Comparison of ENCODE assay signal across 20 cellular contexts in the genomic region with DNA sequence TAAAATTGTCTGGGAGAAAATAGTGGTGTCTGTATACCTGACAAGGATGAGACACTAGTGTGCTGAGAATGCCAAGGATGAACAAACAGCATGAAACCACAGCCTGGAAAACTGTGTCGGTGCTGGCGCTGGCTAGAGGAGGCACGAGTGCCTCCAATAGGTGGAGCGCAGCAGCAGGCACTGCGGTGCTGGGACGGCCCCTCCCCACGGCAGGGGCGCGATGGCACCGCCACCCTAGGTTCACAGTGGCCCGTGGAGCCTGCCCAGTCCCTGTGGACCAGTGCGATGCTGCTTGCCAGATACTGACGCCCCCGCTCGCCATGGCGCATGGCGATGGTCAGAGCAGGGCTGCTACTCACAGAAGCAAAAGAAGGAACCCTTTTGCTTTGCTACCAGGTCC. TPM values are rescaled to one million over a fixed set of nuclear protein-coding genes. Genes with fewer than 3 reads are reported as not detected.
A peak's percentile ranks its signal among the peaks of the same experiment; 100 is the strongest.
DNase-seq lines count a peak whose midpoint lies in the region; ATAC-seq, FAIRE-seq and TF ChIP-seq lines count a peak whose summit lies in the region.
"Had no signal": no experiment of that assay in that cellular context is flagged by ENCODE, and none has a peak within 500 bp of the region (broad histone marks: within the 10 kb centered on the region; RNA-seq: fewer than 3 reads in every experiment).

No MANE protein-coding gene starts in this region.

- no peak for TF ChIP-seq POLR2A in K562 (conservative IDR thresholded peaks at IDR 0.05)

- no peaks in the 10 kb centered on the region for H3K23me2 ChIP-seq in H9 (ENCODE audit: insufficient read length, low read depth, low read length, poor library complexity, severe bottlenecking)

- H3T11ph ChIP-seq in H9 (ENCODE audit: low read length): no peak overlapping the region

- H4K20me1 ChIP-seq in H9 (ENCODE audit: control insufficient read depth, insufficient read depth, insufficient read length) (no peaks in the 10 kb centered on the region), K562 (replicated peaks; ENCODE audit: control insufficient read depth, insufficient read depth, low read length) (peaks cover 14% of the 10 kb centered on the region)

- no peak overlapping the region for H3K4me2 ChIP-seq in H9 (ENCODE audit: insufficient read depth, insufficient read length, low read length)
- no peak overlapping the region for H3K4me2 ChIP-seq in K562 (ENCODE audit: insufficient read depth, low read length)

- H3K27me3 ChIP-seq in H9 (ENCODE audit: insufficient read depth, low read length): no peaks in the 10 kb centered on the region
- no peaks in the 10 kb centered on the region for H3K27me3 ChIP-seq in K562 (ENCODE audit: control insufficient read depth in 2 of 2, insufficient read depth in 2 of 2, low read length in 2 of 2)
- H3K27me3 ChIP-seq in CD8-positive, alpha-beta T cell (ENCODE audit: insufficient read depth, low read length): no peaks in the 10 kb centered on the region

- H2BK5ac ChIP-seq in H9 (ENCODE audit: insufficient read length, low read length): no peak overlapping the region

- TF ChIP-seq EP300 in K562 (IDR thresholded peaks at IDR 0.05; ENCODE audit: low read length): no peak

- in situ Hi-C loops in K562 (cut with MboI): no loop called here

- BruUV-seq in K562 (replicated peaks; lab: Mats Ljungman, UMichigan): no TSS peak

- H2BK20ac ChIP-seq in H9 (ENCODE audit: low read depth, low read length, poor library complexity, severe bottlenecking): no peak overlapping the region

- H2BK15ac ChIP-seq in H9 (ENCODE audit: low read depth, low read length): no peak overlapping the region

- H2AK5ac ChIP-seq in H9 (ENCODE audit: insufficient read length, low read length): no peak overlapping the region

- no peaks in the 10 kb centered on the region for H3K79me1 ChIP-seq in H9 (ENCODE audit: insufficient read depth, low read depth, low read length, poor library complexity, severe bottlenecking)

- H3K9me3 ChIP-seq in H9 (ENCODE audit: control insufficient read depth, low read depth, low read length) (no peaks in the 10 kb centered on the region), K562 (replicated peaks; ENCODE audit: control insufficient read depth, insufficient read depth, low read depth, low read length) (no peaks in the 10 kb centered on the region)
- no peaks in the 10 kb centered on the region for H3K9me3 ChIP-seq in CD8-positive, alpha-beta T cell (ENCODE audit: low read length)

- H4K91ac ChIP-seq in H9 (ENCODE audit: insufficient read length, low read depth, low read length): no peak overlapping the region

- no peak overlapping the region for H3K14ac ChIP-seq in H9 (ENCODE audit: insufficient read depth, low read length)

- H3K4me3 Mint-ChIP-seq in H9: no peak overlapping the region
- H3K4me3 Mint-ChIP-seq in nephron progenitor cell: peak overlapping the region; percentile 34
- no peak overlapping the region for H3K4me3 Mint-ChIP-seq in CD8-positive, alpha-beta T cell
- H3K4me3 Mint-ChIP-seq: CD8-positive, alpha-beta memory T cell; T-cell had no signal

- POLR2A ChIA-PET in K562 (lab: Yijun Ruan, JAX): interaction anchor here (1.0 kb wide), 1 partner anchor 28 kb away, joined by 5 read pairs; no protein-coding TSS in a partner anchor
- POLR2A ChIA-PET in CD8-positive, alpha-beta T cell (lab: Charles Lee): no interaction called here

- no peak overlapping the region for H4K5ac ChIP-seq in H9 (ENCODE audit: insufficient read length, low read depth, low read length)

- H3K36me3 Mint-ChIP-seq in H9 (ENCODE audit: insufficient read depth in 1 of 3, low read depth in 3 of 3) (peaks cover 0 to 8% (median 0%) of the 10 kb centered on the region in 3 experiments; a peak in 2 of 7 replicates), nephron progenitor cell (ENCODE audit: low read depth) (no peaks in the 10 kb centered on the region)
- peaks cover 36% of the 10 kb centered on the region for H3K36me3 Mint-ChIP-seq in CD8-positive, alpha-beta T cell

- CTCF ChIA-PET in K562 (lab: Yijun Ruan, JAX; ENCODE audit: low intra/inter-chr PET ratio): no interaction called here
- CTCF ChIA-PET in CD8-positive, alpha-beta T cell (lab: Charles Lee): no interaction called here

- FAIRE-seq in K562 (lab: Jason Lieb, UNC): no peak
- FAIRE-seq: GM12891 had no signal

- peak; percentile 25 for DNase-seq in COLO668 (lab: John Stamatoyannopoulos, UW; ENCODE audit: unreplicated experiment)
- DNase-seq in H9: no peak
- no peak for DNase-seq in K562 (ENCODE audit: extremely low read depth in 1 of 4, low spot score in 3 of 4)
- no peak for DNase-seq in nephron progenitor cell
- DNase-seq in kidney tubule cell (ENCODE audit: low spot score): no peak
- no peak for DNase-seq in CD8-positive, alpha-beta T cell
- DNase-seq: ACHN; CD8-positive, alpha-beta memory T cell; NCI-H1417; NCI-H2081 treated with DMSO at 0.1 percent for 48 hours; NCI-H2227 treated with DMSO at 0.1 percent for 48 hours; NCI-H526 treated with DMSO at 0.1 percent for 48 hours; NK-92 treated with Interleukin-12 subunit alpha and Interleukin-12 subunit beta, amount 100 ng/mL, for 24 hours; T-cell had no signal

- ATAC-seq in K562 (no peak), GM18873 (IDR thresholded peaks at IDR 0.05; ENCODE audit: low FRiP score, unreplicated experiment) (no peak), HG03135 (IDR thresholded peaks at IDR 0.05; ENCODE audit: unreplicated experiment) (no peak)
- no peak for ATAC-seq in CD8-positive, alpha-beta T cell
- ATAC-seq: T-cell had no signal

- TF ChIP-seq CTCF in H9 (conservative IDR thresholded peaks at IDR 0.05) (peak; percentile 58), K562 (IDR thresholded peaks at IDR 0.05 in 2 of 3, conservative IDR thresholded peaks at IDR 0.05 in 1 of 3; ENCODE audit: insufficient read depth in 2 of 3, low read depth in 1 of 3, low read length in 3 of 3) (no peak), nephron progenitor cell (IDR thresholded peaks at IDR 0.05) (no peak)
- no peak for TF ChIP-seq CTCF in CD8-positive, alpha-beta T cell (IDR thresholded peaks at IDR 0.05)

- H3K9ac ChIP-seq in H9 (ENCODE audit: extremely low read depth, insufficient read length, low read length) (no peak overlapping the region), K562 (ENCODE audit: insufficient read depth in 1 of 2, low read depth in 2 of 2, low read length in 2 of 2) (peak overlapping the region in 1 of 2 experiments; percentile 6; a peak in 1 of 4 replicates)

- H3K9me3 Mint-ChIP-seq in H9 (no peaks in the 10 kb centered on the region), nephron progenitor cell (no peaks in the 10 kb centered on the region)
- H3K9me3 Mint-ChIP-seq in CD8-positive, alpha-beta T cell: no peaks in the 10 kb centered on the region
- H3K9me3 Mint-ChIP-seq: CD8-positive, alpha-beta memory T cell; T-cell had no signal

- H2BK12ac ChIP-seq in H9 (ENCODE audit: insufficient read length, low read depth, low read length): no peak overlapping the region

- intact Hi-C loops in K562 (cut with micrococcal nuclease): no loop called here
- intact Hi-C loops in CD8-positive, alpha-beta T cell (cut with DNase I, micrococcal nuclease): no loop called here

- no peak overlapping the region for H2BK120ac ChIP-seq in H9 (ENCODE audit: low read depth, low read length, poor library complexity, severe bottlenecking)

- WGBS in H9 (ENCODE audit: extremely low coverage, insufficient read length, low lambda C conversion rate): no CpG with 5 or more reads among the region's 17 CpGs
- 72% methylated on average over 17 of the region's 17 CpGs for WGBS in K562 (ENCODE audit: insufficient coverage, low coverage, missing lambda C conversion rate)

- H3K79me2 ChIP-seq in H9 (ENCODE audit: insufficient read depth, low read length): no peaks in the 10 kb centered on the region
- H3K79me2 ChIP-seq in K562 (ENCODE audit: control insufficient read depth, insufficient read depth, low read length): no peaks in the 10 kb centered on the region

- peaks cover 8% of the 10 kb centered on the region; the same call in 1 of the 3 replicates for H3K36me3 ChIP-seq in K562 (ENCODE audit: control insufficient read depth, insufficient read depth, low read length)
- peaks cover 16% of the 10 kb centered on the region for H3K36me3 ChIP-seq in CD8-positive, alpha-beta T cell (ENCODE audit: insufficient read depth, low read length)

- H3K9me1 ChIP-seq in K562 (ENCODE audit: control insufficient read depth, insufficient read depth, low read length): peaks cover 5% of the 10 kb centered on the region

- TF ChIP-seq RAD21 in K562 (CRISPR knock-in tag; conservative IDR thresholded peaks at IDR 0.05 in 1 of 2, IDR thresholded peaks at IDR 0.05 in 1 of 2): no peak

- H3K4me1 Mint-ChIP-seq in H9 (peaks cover 0 to 3% of the 10 kb centered on the region in 2 experiments; a peak in 1 of 4 replicates), nephron progenitor cell (peaks cover 38% of the 10 kb centered on the region)
- peaks cover 2% of the 10 kb centered on the region for H3K4me1 Mint-ChIP-seq in CD8-positive, alpha-beta T cell (ENCODE audit: low read depth)

- H3K23ac ChIP-seq in H9 (ENCODE audit: insufficient read length, low read depth, low read length): no peak overlapping the region

- no peak overlapping the region for H3K18ac ChIP-seq in H9 (ENCODE audit: insufficient read length, low read depth, low read length)

- H4K8ac ChIP-seq in H9 (replicated peaks; ENCODE audit: insufficient read length, low read depth, low read length): no peak overlapping the region

- H3K56ac ChIP-seq in H9 (ENCODE audit: insufficient read length, low read depth, low read length): no peak overlapping the region

- H2AFZ ChIP-seq in H9 (ENCODE audit: low read length): no peak overlapping the region
- H2AFZ ChIP-seq in K562 (ENCODE audit: low read depth, low read length): no peak overlapping the region

- H3K27me3 Mint-ChIP-seq in H9 (ENCODE audit: low read depth): no peaks in the 10 kb centered on the region
- H3K27me3 Mint-ChIP-seq in nephron progenitor cell (ENCODE audit: low read depth, poor library complexity): no peaks in the 10 kb centered on the region
- no peaks in the 10 kb centered on the region for H3K27me3 Mint-ChIP-seq in CD8-positive, alpha-beta T cell (ENCODE audit: low read depth)
- H3K27me3 Mint-ChIP-seq: CD8-positive, alpha-beta memory T cell; T-cell had no signal

- H3K4me1 ChIP-seq in H9 (ENCODE audit: insufficient read depth, low read length) (no peaks in the 10 kb centered on the region), K562 (replicated peaks in 1 of 2; ENCODE audit: control insufficient read depth in 2 of 2, insufficient read depth in 2 of 2, low read length in 2 of 2) (peaks cover 0 to 66% of the 10 kb centered on the region in 2 experiments; a peak in 4 of 5 replicates)
- H3K4me1 ChIP-seq in CD8-positive, alpha-beta T cell (ENCODE audit: insufficient read depth, low read length): no peaks in the 10 kb centered on the region

- no peak overlapping the region for H3K4me3 ChIP-seq in K562
- no peak overlapping the region for H3K4me3 ChIP-seq in CD8-positive, alpha-beta T cell (ENCODE audit: low read depth, low read length)

- H3K4ac ChIP-seq in H9 (ENCODE audit: low read depth, low read length): no peak overlapping the region

- no peak overlapping the region for H3K27ac Mint-ChIP-seq in H9
- peak overlapping the region; percentile 93 for H3K27ac Mint-ChIP-seq in nephron progenitor cell
- no peak overlapping the region for H3K27ac Mint-ChIP-seq in CD8-positive, alpha-beta T cell
- H3K27ac Mint-ChIP-seq: T-cell had no signal

- no peak overlapping the region for H3K27ac ChIP-seq in H9 (ENCODE audit: insufficient read length, low read depth, low read length)
- no peak overlapping the region for H3K27ac ChIP-seq in K562 (ENCODE audit: extremely low read depth, low read depth, low read length)
- no peak overlapping the region for H3K27ac ChIP-seq in CD8-positive, alpha-beta T cell (ENCODE audit: low read depth, low read length)

RNA-seq across cellular contexts. Expression of a gene that starts 6.8 kb away (rescaled TPM):
- total RNA-seq in H9 (2021): 16.9 and 17.0 TPM in 2 replicates
- 10.0 and 50.7 TPM in 2 replicates for total RNA-seq in K562 (2011; cell fraction: chromatin; rRNA removed; ENCODE audit: low replicate concordance)
- total RNA-seq in K562 (2011; cell fraction: nucleolus; rRNA removed): 29.3 and 41.0 TPM in 2 replicates
- 13.9 and 21.2 TPM in 2 replicates for total RNA-seq in K562 (2011; cell fraction: nucleoplasm; rRNA removed)
- total RNA-seq in K562 (2014; rRNA removed): 12.6 and 17.3 TPM in 2 replicates
- total RNA-seq in K562 (2014; rRNA removed; fragmentation: Illumina TruSeq; extraction: Trizol): 0.35 and 0.55 TPM in 2 replicates
- 2.6 and 2.7 TPM in 2 replicates for total RNA-seq in K562 (2015; rRNA removed; fragmentation: Illumina TruSeq; extraction: Trizol)
- 7.6 and 8.3 TPM in 2 replicates for total RNA-seq in K562 (2021)
- polyA plus RNA-seq in K562 (2011; rRNA removed): 2.3 and 5.5 TPM in 2 replicates
- 5.7 and 16.5 TPM in 2 replicates for polyA plus RNA-seq in K562 (2011; cell fraction: cytosol; rRNA removed)
- 37.7 and 66.6 TPM in 2 replicates for polyA plus RNA-seq in K562 (2011; cell fraction: nucleus; rRNA removed)
- 6.3 and 16.5 TPM in 2 replicates for polyA plus RNA-seq in K562 (2012)
- polyA plus RNA-seq in K562 (2014; fragmentation: Illumina TruSeq; extraction: Trizol): 0.52 and 2.1 TPM in 2 replicates
- under 1 TPM; 0.07 to 0.18 TPM for polyA plus RNA-seq in K562 (2014; fragmentation: Nextera tagmentation; extraction: Ambion mirVana)
- 6.5 and 8.1 TPM in 2 replicates for polyA plus RNA-seq in K562 (2014; rRNA removed)
- 0.57 and 0.91 TPM in 2 replicates for polyA minus RNA-seq in K562 (2011; rRNA and poly(A)+ RNA removed)
- 2.2 and 2.5 TPM in 2 replicates for polyA minus RNA-seq in K562 (2011; cell fraction: cytosol; rRNA and poly(A)+ RNA removed)
- polyA minus RNA-seq in K562 (2011; cell fraction: nucleus; rRNA and poly(A)+ RNA removed): 9.4 and 10.2 TPM in 2 replicates
- 10 to 100 TPM; 69.7 to 70.5 TPM for total RNA-seq in CD8-positive, alpha-beta T cell

RNA-seq across cellular contexts. Expression of a gene that starts 21.0 kb away (rescaled TPM):
- total RNA-seq in H9 (2021): 0.11 and 0.68 TPM in 2 replicates
- 0.09 and 0.42 TPM in 2 replicates for total RNA-seq in K562 (2011; cell fraction: chromatin; rRNA removed; ENCODE audit: low replicate concordance)
- total RNA-seq in K562 (2011; cell fraction: nucleolus; rRNA removed): 0.13 and 0.17 TPM in 2 replicates
- 0.29 and 0.38 TPM in 2 replicates for total RNA-seq in K562 (2011; cell fraction: nucleoplasm; rRNA removed)
- 1.5 and 2.1 TPM in 2 replicates for total RNA-seq in K562 (2014; rRNA removed)
- 0.29 and 0.33 TPM in 2 replicates for total RNA-seq in K562 (2014; rRNA removed; fragmentation: Illumina TruSeq; extraction: Trizol)
- 2.0 and 2.2 TPM in 2 replicates for total RNA-seq in K562 (2015; rRNA removed; fragmentation: Illumina TruSeq; extraction: Trizol)
- 1.9 and 2.1 TPM in 2 replicates for total RNA-seq in K562 (2021)
- polyA plus RNA-seq in K562 (2011; rRNA removed): 0.34 and 0.36 TPM in 2 replicates
- 0.40 and 1.3 TPM in 2 replicates for polyA plus RNA-seq in K562 (2011; cell fraction: cytosol; rRNA removed)
- polyA plus RNA-seq in K562 (2011; cell fraction: nucleus; rRNA removed): 0.45 and 0.75 TPM in 2 replicates
- 2.1 and 3.8 TPM in 2 replicates for polyA plus RNA-seq in K562 (2012)
- polyA plus RNA-seq in K562 (2014; fragmentation: Illumina TruSeq; extraction: Trizol): 0.98 and 1.7 TPM in 2 replicates
- not detected for polyA plus RNA-seq in K562 (2014; fragmentation: Nextera tagmentation; extraction: Ambion mirVana)
- polyA plus RNA-seq in K562 (2014; rRNA removed): 0.82 and 2.0 TPM in 2 replicates
- 0.11 and 0.36 TPM in 2 replicates for polyA minus RNA-seq in K562 (2011; rRNA and poly(A)+ RNA removed)
- 0.64 and 1.7 TPM in 2 replicates for polyA minus RNA-seq in K562 (2011; cell fraction: cytosol; rRNA and poly(A)+ RNA removed)
- 0.33 and 0.54 TPM in 2 replicates for polyA minus RNA-seq in K562 (2011; cell fraction: nucleus; rRNA and poly(A)+ RNA removed)
- total RNA-seq in CD8-positive, alpha-beta T cell: 1 to 10 TPM; 1.2 to 2.0 TPM
- total RNA-seq: LHCN-M2 had no signal

RNA-seq across cellular contexts. Expression of a gene that starts 32.5 kb away (rescaled TPM):
- 105 and 107 TPM in 2 replicates for total RNA-seq in H9 (2021)
- total RNA-seq in K562 (2011; cell fraction: chromatin; rRNA removed; ENCODE audit: low replicate concordance): 83.4 and 274 TPM in 2 replicates
- 193 and 201 TPM in 2 replicates for total RNA-seq in K562 (2011; cell fraction: nucleolus; rRNA removed)
- 97.9 and 105 TPM in 2 replicates for total RNA-seq in K562 (2011; cell fraction: nucleoplasm; rRNA removed)
- total RNA-seq in K562 (2014; rRNA removed): 86.9 and 98.3 TPM in 2 replicates
- 13.8 and 22.2 TPM in 2 replicates for total RNA-seq in K562 (2014; rRNA removed; fragmentation: Illumina TruSeq; extraction: Trizol)
- total RNA-seq in K562 (2015; rRNA removed; fragmentation: Illumina TruSeq; extraction: Trizol): 45.6 and 45.8 TPM in 2 replicates
- 108 and 124 TPM in 2 replicates for total RNA-seq in K562 (2021)
- polyA plus RNA-seq in K562 (2011; rRNA removed): 50.0 and 84.1 TPM in 2 replicates
- 68.5 and 125 TPM in 2 replicates for polyA plus RNA-seq in K562 (2011; cell fraction: cytosol; rRNA removed)
- 244 and 346 TPM in 2 replicates for polyA plus RNA-seq in K562 (2011; cell fraction: nucleus; rRNA removed)
- 106 and 149 TPM in 2 replicates for polyA plus RNA-seq in K562 (2012)
- 37.6 and 65.2 TPM in 2 replicates for polyA plus RNA-seq in K562 (2014; fragmentation: Illumina TruSeq; extraction: Trizol)
- 1 to 10 TPM; 1.1 to 3.9 TPM for polyA plus RNA-seq in K562 (2014; fragmentation: Nextera tagmentation; extraction: Ambion mirVana)
- polyA plus RNA-seq in K562 (2014; rRNA removed): 83.0 and 83.1 TPM in 2 replicates
- polyA minus RNA-seq in K562 (2011; rRNA and poly(A)+ RNA removed): 29.0 and 37.5 TPM in 2 replicates
- 63.7 and 76.3 TPM in 2 replicates for polyA minus RNA-seq in K562 (2011; cell fraction: cytosol; rRNA and poly(A)+ RNA removed)
- 42.3 and 49.5 TPM in 2 replicates for polyA minus RNA-seq in K562 (2011; cell fraction: nucleus; rRNA and poly(A)+ RNA removed)
- total RNA-seq in CD8-positive, alpha-beta T cell: 10 to 100 TPM; 85.1 to 87.8 TPM

RNA-seq across cellular contexts. Expression of a gene that starts 46.7 kb away (rescaled TPM):
- total RNA-seq in H9 (2021): 0.17 and 0.39 TPM in 2 replicates
- total RNA-seq in K562 (2011; cell fraction: chromatin; rRNA removed; ENCODE audit: low replicate concordance): 0.18 TPM in 1 of 2 replicates, not detected in the other
- not detected in 2 replicates for total RNA-seq in K562 (2011; cell fraction: nucleolus; rRNA removed)
- total RNA-seq in K562 (2011; cell fraction: nucleoplasm; rRNA removed): not detected in 2 replicates
- total RNA-seq in K562 (2014; rRNA removed): not detected in 2 replicates
- not detected in 2 replicates for total RNA-seq in K562 (2014; rRNA removed; fragmentation: Illumina TruSeq; extraction: Trizol)
- total RNA-seq in K562 (2015; rRNA removed; fragmentation: Illumina TruSeq; extraction: Trizol): not detected in 2 replicates
- total RNA-seq in K562 (2021): not detected in 2 replicates
- not detected in 2 replicates for polyA plus RNA-seq in K562 (2011; rRNA removed)
- not detected in 2 replicates for polyA plus RNA-seq in K562 (2011; cell fraction: cytosol; rRNA removed)
- not detected in 2 replicates for polyA plus RNA-seq in K562 (2011; cell fraction: nucleus; rRNA removed)
- 0.01 TPM in 1 of 2 replicates, not detected in the other for polyA plus RNA-seq in K562 (2012)
- not detected in 2 replicates for polyA plus RNA-seq in K562 (2014; fragmentation: Illumina TruSeq; extraction: Trizol)
- polyA plus RNA-seq in K562 (2014; fragmentation: Nextera tagmentation; extraction: Ambion mirVana): under 1 TPM in 1 of 2 experiments, not detected in 1; 0.01 TPM
- not detected in 2 replicates for polyA plus RNA-seq in K562 (2014; rRNA removed)
- polyA minus RNA-seq in K562 (2011; rRNA and poly(A)+ RNA removed): not detected in 2 replicates
- not detected in 2 replicates for polyA minus RNA-seq in K562 (2011; cell fraction: cytosol; rRNA and poly(A)+ RNA removed)
- not detected in 2 replicates for polyA minus RNA-seq in K562 (2011; cell fraction: nucleus; rRNA and poly(A)+ RNA removed)
- not detected for total RNA-seq in CD8-positive, alpha-beta T cell
- total RNA-seq: CD8-positive, alpha-beta memory T cell; H4; LHCN-M2; SK-MEL-5 had no signal
